8 cellular contexts compared by ENCODE assay signal in genomic region chrX:275967-276587, GRCh38. TPM values are rescaled to one million over a fixed set of nuclear protein-coding genes. Genes with fewer than 3 reads are reported as not detected.
A peak's percentile ranks its signal among the peaks of the same experiment; 100 is the strongest.
DNase-seq lines count a peak whose midpoint lies in the region; ATAC-seq, FAIRE-seq and TF ChIP-seq lines count a peak whose summit lies in the region.

No MANE protein-coding gene starts in this region.

- 5 to 6% methylated on average over 12 to 30 of the region's 36 CpGs for WGBS in lower leg skin, 2 donors

- H3K9me3 Mint-ChIP-seq in T-cell = no peaks in the 10 kb centered on the region
- H3K9me3 Mint-ChIP-seq in dendritic cell treated with granulocyte-macrophage colony-stimulating factor and Interleukin-4, amounts not matched to agents 40 ng/mL and 50 ng/mL, for 4 days = no peaks in the 10 kb centered on the region
- no peaks in the 10 kb centered on the region for H3K9me3 Mint-ChIP-seq in stimulated activated memory B cell treated with anti-CD40 and anti-IgM and Interleukin-4, amounts not matched to agents 10 μg/mL and 1 μg/mL and 100 μg/mL, for 72 hours

- H3K4me3 ChIP-seq in lower leg skin (ENCODE audit: low read depth, poor library complexity, severe bottlenecking) = peak overlapping the region; percentile 49

- CTCF ChIA-PET in T-cell (lab: Charles Lee) = no interaction called here

- POLR2A ChIA-PET in T-cell (lab: Charles Lee) = no interaction called here

- peaks cover 0 to 3% of the 10 kb centered on the region in 2 donors for H3K27me3 Mint-ChIP-seq in T-cell
- no peaks in the 10 kb centered on the region for H3K27me3 Mint-ChIP-seq in dendritic cell treated with granulocyte-macrophage colony-stimulating factor and Interleukin-4, amounts not matched to agents 40 ng/mL and 50 ng/mL, for 4 days
- peaks cover 22% of the 10 kb centered on the region for H3K27me3 Mint-ChIP-seq in stimulated activated memory B cell treated with anti-CD40 and anti-IgM and Interleukin-4, amounts not matched to agents 10 μg/mL and 1 μg/mL and 100 μg/mL, for 72 hours

- H3K4me3 Mint-ChIP-seq in T-cell = peak overlapping the region; percentile 75 to 81 (median 76)
- peak overlapping the region; percentile 88 for H3K4me3 Mint-ChIP-seq in dendritic cell treated with granulocyte-macrophage colony-stimulating factor and Interleukin-4, amounts not matched to agents 40 ng/mL and 50 ng/mL, for 4 days
- peak overlapping the region; percentile 75 for H3K4me3 Mint-ChIP-seq in stimulated activated memory B cell treated with anti-CD40 and anti-IgM and Interleukin-4, amounts not matched to agents 10 μg/mL and 1 μg/mL and 100 μg/mL, for 72 hours

- no peak overlapping the region for H3K27ac Mint-ChIP-seq in T-cell
- peak overlapping the region; percentile 86 for H3K27ac Mint-ChIP-seq in dendritic cell treated with granulocyte-macrophage colony-stimulating factor and Interleukin-4, amounts not matched to agents 40 ng/mL and 50 ng/mL, for 4 days
- peak overlapping the region; percentile 72 for H3K27ac Mint-ChIP-seq in stimulated activated memory B cell treated with anti-CD40 and anti-IgM and Interleukin-4, amounts not matched to agents 10 μg/mL and 1 μg/mL and 100 μg/mL, for 72 hours

- TF ChIP-seq CTCF in lower leg skin (IDR thresholded peaks at IDR 0.05) = no peak

- no peak for TF ChIP-seq POLR2A in lower leg skin (IDR thresholded peaks at IDR 0.05)

- intact Hi-C loops in dendritic cell treated with granulocyte-macrophage colony-stimulating factor and Interleukin-4, amounts not matched to agents 40 ng/mL and 50 ng/mL, for 4 days (cut with micrococcal nuclease) = loop anchor here (2.0 to 5.0 kb wide), 2 partner anchors 43 to 111 kb away; partner anchors contain the start of genes GTPBP6 and PPP2R3B
- intact Hi-C loops in lower leg skin (cut with DNase I; ENCODE audit: low total_unique reads) = no loop called here

- peak; percentile 56 for FAIRE-seq in GM18507 (lab: Jason Lieb, UNC)

- peak; percentile 56 for DNase-seq in GM18507 (ENCODE audit: extremely low spot score, insufficient read length, low read depth)
- DNase-seq in T-cell = peak in 22 of 34 experiments; percentile 10 to 50 (median 28)
- DNase-seq in lower leg skin (ENCODE audit: low spot score in 2 of 2) = peak; percentile 76 to 94
- DNase-seq in NCI-H1436 (lab: John Stamatoyannopoulos, UW) = no peak
- DNase-seq in KG1 (lab: John Stamatoyannopoulos, UW) = no peak

- peaks cover 12 to 21% (median 14%) of the 10 kb centered on the region in 3 donors for H3K4me1 Mint-ChIP-seq in T-cell
- H3K4me1 Mint-ChIP-seq in dendritic cell treated with granulocyte-macrophage colony-stimulating factor and Interleukin-4, amounts not matched to agents 40 ng/mL and 50 ng/mL, for 4 days (ENCODE audit: low read depth) = peaks cover 36% of the 10 kb centered on the region
- H3K4me1 Mint-ChIP-seq in stimulated activated memory B cell treated with anti-CD40 and anti-IgM and Interleukin-4, amounts not matched to agents 10 μg/mL and 1 μg/mL and 100 μg/mL, for 72 hours = peaks cover 37% of the 10 kb centered on the region

- no peaks in the 10 kb centered on the region for H3K36me3 Mint-ChIP-seq in T-cell
- H3K36me3 Mint-ChIP-seq in dendritic cell treated with granulocyte-macrophage colony-stimulating factor and Interleukin-4, amounts not matched to agents 40 ng/mL and 50 ng/mL, for 4 days (ENCODE audit: low read depth) = peaks cover 7% of the 10 kb centered on the region
- H3K36me3 Mint-ChIP-seq in stimulated activated memory B cell treated with anti-CD40 and anti-IgM and Interleukin-4, amounts not matched to agents 10 μg/mL and 1 μg/mL and 100 μg/mL, for 72 hours = no peaks in the 10 kb centered on the region

- ATAC-seq in HG02973 (IDR thresholded peaks at IDR 0.05; ENCODE audit: unreplicated experiment) (peak; percentile 67), T-cell (replicated peaks in 1 of 4) (peak; percentile 80 to 88 (median 84))
- peak; percentile 75 for ATAC-seq in stimulated activated memory B cell treated with anti-CD40 and anti-IgM and Interleukin-4, amounts not matched to agents 10 μg/mL and 1 μg/mL and 100 μg/mL, for 72 hours

RNA-seq across cellular contexts. Expression of gene PLCXD1, which starts 5.1 kb away (rescaled TPM):
- total RNA-seq in T-cell (10 to 100 TPM; 18.6 to 27.4 (median 22.4) TPM), lower leg skin (100 to 1,000 TPM in 1 of 4 donors, 10 to 100 TPM in 3; 64.1 to 111 (median 71.9) TPM)

RNA-seq across cellular contexts. Expression of gene GTPBP6, which starts 42.5 kb away (rescaled TPM):
- total RNA-seq in T-cell = 100 to 1,000 TPM in 3 of 5 donors, 10 to 100 TPM in 2; 58.8 to 112 (median 111) TPM
- 10 to 100 TPM; 35.9 to 53.4 (median 48.2) TPM for total RNA-seq in lower leg skin

Comparison
In these comparisons a context has a peak if more than half of its experiments do, and no peak if none do; other contexts are left out.
1. DNase-seq: peak in GM18507 (single experiment), T-cell (22 of 34) and lower leg skin (2 of 2); none in NCI-H1436 (single experiment) and KG1 (single experiment).
2. H3K27ac Mint-ChIP-seq: peak in dendritic cell treated with granulocyte-macrophage colony-stimulating factor and Interleukin-4, amounts not matched to agents 40 ng/mL and 50 ng/mL, for 4 days (single experiment) and stimulated activated memory B cell treated with anti-CD40 and anti-IgM and Interleukin-4, amounts not matched to agents 10 μg/mL and 1 μg/mL and 100 μg/mL, for 72 hours (single experiment); none in T-cell (0 of 2).
3. Peak in every context shown above with its lines, with median percentiles within 50 percentile points of each other: ATAC-seq and H3K4me3 Mint-ChIP-seq.